ENCODE assay signal across 28 cellular contexts in the genomic region with DNA sequence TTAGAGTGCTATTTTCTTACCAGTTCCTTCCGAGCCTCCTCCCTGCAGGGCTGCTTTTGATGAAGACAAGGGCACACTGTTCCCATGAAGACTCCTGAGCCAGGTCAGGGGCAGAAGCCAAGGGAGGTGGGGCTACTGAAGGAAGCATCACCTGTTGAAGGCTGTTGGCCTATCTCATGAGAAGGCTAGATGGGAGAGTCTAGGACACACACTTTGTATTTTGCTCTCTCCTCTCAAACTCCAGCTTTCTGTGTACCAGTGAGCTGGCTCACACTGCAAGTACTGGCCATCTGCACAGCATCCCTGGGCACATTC.
DNase-seq lines count a peak whose midpoint lies in the region; ATAC-seq lines count a peak whose summit lies in the region.
"Had no signal": no experiment of that assay in that cellular context is flagged by ENCODE, and none has a peak within 500 bp of the region (broad histone marks: within the 10 kb centered on the region; RNA-seq: fewer than 3 reads in every experiment).

No MANE protein-coding gene starts in this region.

- H3K4me1 ChIP-seq in right cardiac atrium (ENCODE audit: control insufficient read depth, insufficient read depth, low read length) = no peaks in the 10 kb centered on the region
- H3K4me1 ChIP-seq: A549, BLaER1, thyroid gland had no signal

- 70% methylated on average over 1 of the region's 1 CpG for WGBS in right cardiac atrium

- DNase-seq in left ventricle myocardium superior = no peak
- no peak for DNase-seq in Right ventricle myocardium superior
- peak in 1 of 3 donors; percentile 46 for DNase-seq in right cardiac atrium
- DNase-seq in DMS79 treated with DMSO at 0.1 percent for 48 hours (lab: John Stamatoyannopoulos, UW) = no peak
- DNase-seq in DMS153 treated with DMSO at 0.1 percent for 48 hours (lab: John Stamatoyannopoulos, UW; ENCODE audit: unreplicated experiment) = no peak
- DNase-seq: activated CD8-positive, alpha-beta T cell treated with anti-CD3 and anti-CD28 coated beads, Interleukin-2, amount 10 ng/mL, durations not matched to agents 7 days and 5 days; activated gamma-delta T cell; activated naive CD8-positive, alpha-beta T cell treated with anti-CD3 and anti-CD28 coated beads, Interleukin-2, amount 50 U/mL, for 24 hours; COR-L47; DMS79; Kasumi-1; kidney; NCI-H1092; NCI-H2029; NCI-H2227 treated with DMSO at 0.1 percent for 48 hours; NCI-H69; retina; stimulated activated CD4-positive, alpha-beta T cell treated with anti-CD3 and anti-CD28 coated beads, Interleukin-4, amount 100 ng/mL, for 4 hours; stimulated activated naive CD4-positive, alpha-beta T cell treated with Interleukin-2 at 50 U/mL for 16 hours; T-helper 2 cell; thyroid gland had no signal

- peak; percentile 13 for ATAC-seq in left ventricle myocardium superior
- no peak for ATAC-seq in Right ventricle myocardium superior (ENCODE audit: poor library complexity)
- ATAC-seq in right cardiac atrium = no peak
- no peak for ATAC-seq in GM18502 (IDR thresholded peaks at IDR 0.05; ENCODE audit: poor library complexity, unreplicated experiment)
- ATAC-seq in GM19452 (IDR thresholded peaks at IDR 0.05; ENCODE audit: unreplicated experiment) = no peak
- ATAC-seq: A549; activated CD8-positive, alpha-beta T cell treated with anti-CD3 and anti-CD28 coated beads, Interleukin-2, amount 10 ng/mL, durations not matched to agents 7 days and 5 days; activated naive CD8-positive, alpha-beta T cell treated with anti-CD3 and anti-CD28 coated beads, Interleukin-2, amount 50 U/mL, for 24 hours; HCT116; HepG2 had no signal

- H3K27me3 ChIP-seq in right cardiac atrium (ENCODE audit: control insufficient read depth, insufficient read depth) = no peaks in the 10 kb centered on the region
- H3K27me3 ChIP-seq: BLaER1, thyroid gland had no signal

- no peaks in the 10 kb centered on the region for H3K9me3 ChIP-seq in right cardiac atrium (ENCODE audit: control insufficient read depth, low read length)
- H3K9me3 ChIP-seq: A549, BLaER1, thyroid gland had no signal

- peak overlapping the region; percentile 39 for H3K27ac ChIP-seq in right cardiac atrium (ENCODE audit: low read length)
- H3K27ac ChIP-seq in skin epidermis = peak overlapping the region in 19 of 21 experiments; percentile 30 to 89 (median 56)
- H3K27ac ChIP-seq: A549, BLaER1, thyroid gland had no signal

- H3K4me3 ChIP-seq in right cardiac atrium (ENCODE audit: low read length) (no peak overlapping the region), skin epidermis (no peak overlapping the region)
- H3K4me3 ChIP-seq: A549, BLaER1, thyroid gland had no signal

- intact Hi-C loops in left ventricle myocardium superior (cut with micrococcal nuclease) = no loop called here
- intact Hi-C loops in Right ventricle myocardium superior (cut with DNase I) = no loop called here
- intact Hi-C loops in right cardiac atrium (cut with DNase I) = no loop called here
